ENCODE assay signal across 8 cellular contexts in genomic region chr14:35385042-35385839, GRCh38. TPM values are rescaled to one million over a fixed set of nuclear protein-coding genes. Genes with fewer than 3 reads are reported as not detected.
DNase-seq lines count a peak whose midpoint lies in the region; ATAC-seq, FAIRE-seq and TF ChIP-seq lines count a peak whose summit lies in the region.

No MANE protein-coding gene starts in this region.

- ATAC-seq in right cardiac atrium (peak; percentile 93 to 96), sciatic nerve (peak; percentile 93), HG03280 (IDR thresholded peaks at IDR 0.05; ENCODE audit: unreplicated experiment) (no peak)

- H3K4me1 ChIP-seq in A673 (ENCODE audit: insufficient read depth, low read length, poor library complexity, severe bottlenecking) = peaks cover 28% of the 10 kb centered on the region
- peaks cover 18% of the 10 kb centered on the region for H3K4me1 ChIP-seq in right cardiac atrium (ENCODE audit: control insufficient read depth, insufficient read depth, low read length)

- peak overlapping the region; percentile 70 for H3K27ac ChIP-seq in A673 (ENCODE audit: low read depth, low read length, poor library complexity, severe bottlenecking)
- H3K27ac ChIP-seq in angular gyrus (ENCODE audit: low read depth, low read length) = peak overlapping the region; percentile 87
- peak overlapping the region; percentile 84 for H3K27ac ChIP-seq in right cardiac atrium (ENCODE audit: low read length)

- intact Hi-C loops in A673 (cut with micrococcal nuclease; ENCODE audit: unreplicated experiment) = no loop called here
- intact Hi-C loops in right cardiac atrium (cut with DNase I) = loop anchor here in 1 of 4 donors (5.0 kb wide), 1 partner anchor 43 kb away; no protein-coding TSS in a partner anchor
- intact Hi-C loops in sciatic nerve (cut with DNase I) = no loop called here

- POLR2A ChIA-PET in A673 (lab: Charles Lee; ENCODE audit: low non-redundant PET) = no interaction called here

- CTCF ChIA-PET in A673 (lab: Charles Lee) = no interaction called here

- no peak for FAIRE-seq in D721Med (lab: Jason Lieb, UNC)

- TF ChIP-seq CTCF in A673 (conservative IDR thresholded peaks at IDR 0.05; ENCODE audit: low read depth, low read length) = no peak
- no peak for TF ChIP-seq CTCF in D721Med (IDR thresholded peaks at IDR 0.05; ENCODE audit: insufficient read depth, missing control alignments)

- H3K4me3 ChIP-seq in A673 (ENCODE audit: low read depth, low read length, poor library complexity, severe bottlenecking) (no peak overlapping the region), right cardiac atrium (ENCODE audit: low read length) (no peak overlapping the region)

- H3K27me3 ChIP-seq in A673 (replicated peaks; ENCODE audit: insufficient read depth, low read depth, low read length, poor library complexity) (no peaks in the 10 kb centered on the region), right cardiac atrium (ENCODE audit: control insufficient read depth, insufficient read depth) (no peaks in the 10 kb centered on the region)

- DNase-seq in A673 (ENCODE audit: low spot score) (peak; percentile 93), NCI-H1105 (lab: John Stamatoyannopoulos, UW) (peak; percentile 60), right cardiac atrium (peak; percentile 88 to 94 (median 94)), sciatic nerve (ENCODE audit: low spot score) (peak; percentile 87), D721Med (ENCODE audit: insufficient read length, low spot score) (no peak)
- DNase-seq in stimulated activated CD4-positive, alpha-beta T cell treated with anti-CD3 and anti-CD28 coated beads, Interleukin-1b, Interleukin-23, amount 100 ng/mL, for 48 hours = no peak

- WGBS in right cardiac atrium = 43% methylated on average over 15 of the region's 15 CpGs

- H3K9me3 ChIP-seq in A673 (ENCODE audit: low read depth, low read length, poor library complexity, severe bottlenecking) (no peaks in the 10 kb centered on the region), right cardiac atrium (ENCODE audit: control insufficient read depth, low read length) (no peaks in the 10 kb centered on the region)

- no peaks in the 10 kb centered on the region for H3K36me3 ChIP-seq in A673 (ENCODE audit: insufficient read depth, low read length, poor library complexity, severe bottlenecking)

- BruUV-seq in A673 (replicated peaks; lab: Mats Ljungman, UMichigan) = no TSS peak

RNA-seq across cellular contexts. Expression of gene NFKBIA, which starts 19.3 kb away (rescaled TPM):
- total RNA-seq in A673 (2021) = 69.9 and 73.9 TPM in 2 replicates
- 100 to 1,000 TPM in 3 of 4 donors, 10 to 100 TPM in 1; 74.0 to 125 (median 103) TPM for total RNA-seq in right cardiac atrium
- polyA plus RNA-seq in right cardiac atrium = 81.2 TPM
- 177 TPM for total RNA-seq in sciatic nerve

Comparison
In these comparisons a context has a peak if more than half of its experiments do, and no peak if none do; other contexts are left out.
1. DNase-seq: peak in A673 (single experiment), NCI-H1105 (single experiment), right cardiac atrium (3 of 3) and sciatic nerve (single experiment); none in stimulated activated CD4-positive, alpha-beta T cell treated with anti-CD3 and anti-CD28 coated beads, Interleukin-1b, Interleukin-23, amount 100 ng/mL, for 48 hours (single experiment) and D721Med (single experiment).
2. Peak in every context shown above with its lines, with median percentiles within 50 percentile points of each other: H3K27ac ChIP-seq.